ENCODE assay signal across 8 cellular contexts in genomic region chr17:49389514-49390356, GRCh38. TPM values are rescaled to one million over a fixed set of nuclear protein-coding genes. Genes with fewer than 3 reads are reported as not detected.
DNase-seq lines count a peak whose midpoint lies in the region; TF ChIP-seq lines count a peak whose summit lies in the region.
"Not testable (repeated sequence)": the region's sequence is repeated elsewhere in the genome, so short reads cannot be mapped to it uniquely, and the experiment has no call there.

No MANE protein-coding gene starts in this region.

- H3K79me2 ChIP-seq in Karpas-422 (ENCODE audit: low read length) = not testable (repeated sequence)

- not testable (repeated sequence) for H3K9ac ChIP-seq in Karpas-422 (ENCODE audit: low read length)
- peak overlapping the region; percentile 2 for H3K9ac ChIP-seq in SK-N-MC (ENCODE audit: insufficient read length)

- H3K9me3 Mint-ChIP-seq in immature natural killer cell = not testable (repeated sequence)

- not testable (repeated sequence) for TF ChIP-seq CTCF in neutrophil (IDR thresholded peaks at IDR 0.05); transverse colon (IDR thresholded peaks at IDR 0.05)

- not testable (repeated sequence) for TF ChIP-seq POLR2A in transverse colon (IDR thresholded peaks at IDR 0.05)

- H3K27ac ChIP-seq in Karpas-422 (ENCODE audit: low read length) = not testable (repeated sequence)
- peak overlapping the region; percentile 81 for H3K27ac ChIP-seq in SK-N-MC
- H3K27ac ChIP-seq in caudate nucleus (ENCODE audit: low read depth, low read length) = peak overlapping the region; percentile 94
- peak overlapping the region; percentile 95 for H3K27ac ChIP-seq in neutrophil
- H3K27ac ChIP-seq in transverse colon = peak overlapping the region; percentile 67 to 72 (median 70)

- not testable (repeated sequence) for H3K36me3 ChIP-seq in Karpas-422 (ENCODE audit: insufficient read depth, low read length); SK-N-MC (ENCODE audit: insufficient read depth, low read length); neutrophil; transverse colon

- not testable (repeated sequence) for H3K27me3 Mint-ChIP-seq in immature natural killer cell (ENCODE audit: low read depth in 3 of 3)

- H3K4me3 ChIP-seq in Karpas-422 (ENCODE audit: low read length); transverse colon: not testable (repeated sequence)
- H3K4me3 ChIP-seq in SK-N-MC = peak overlapping the region; percentile 21; the same call in 1 of the 2 replicates
- H3K4me3 ChIP-seq in neutrophil (ENCODE audit: low read depth in 1 of 2, low read length in 1 of 2) = peak overlapping the region; percentile 48 to 56

- H2AFZ ChIP-seq in Karpas-422 (ENCODE audit: low read length) = peak overlapping the region; percentile 76

- H3K4me2 ChIP-seq in Karpas-422 (ENCODE audit: low read depth, low read length, poor library complexity, severe bottlenecking) = peak overlapping the region; percentile 50

- H3K4me3 Mint-ChIP-seq in immature natural killer cell = peak overlapping the region; percentile 76 to 84 (median 83)

- intact Hi-C loops in transverse colon (cut with DNase I; ENCODE audit: low total_unique reads) = not testable (repeated sequence)

- not testable (repeated sequence) for H3K36me3 Mint-ChIP-seq in immature natural killer cell

- WGBS in transverse colon (ENCODE audit: low coverage in 1 of 2), 2 donors = 80 to 81% methylated on average over 11 to 12 of the region's 12 CpGs

- peak overlapping the region; percentile 87 to 97 (median 93) for H3K27ac Mint-ChIP-seq in immature natural killer cell

- H3K4me1 Mint-ChIP-seq in immature natural killer cell = peaks cover 56 to 61% of the 10 kb centered on the region in 2 donors

- H3K9me2 ChIP-seq in Karpas-422 (replicated peaks; ENCODE audit: insufficient read depth, low read length) = not testable (repeated sequence)

- H3K9me3 ChIP-seq in Karpas-422 (ENCODE audit: low read length); SK-N-MC (ENCODE audit: low read depth, low read length); neutrophil; transverse colon: not testable (repeated sequence)

- not testable (repeated sequence) for H3K27me3 ChIP-seq in Karpas-422 (ENCODE audit: low read length); neutrophil; transverse colon

- peak; percentile 91 for DNase-seq in Caki2 (ENCODE audit: low read depth)
- not testable (repeated sequence) for DNase-seq in Karpas-422; caudate nucleus (lab: John Stamatoyannopoulos, UW); transverse colon
- peak; percentile 88 for DNase-seq in SK-N-MC (ENCODE audit: low read depth, low spot score)
- peak; percentile 30 for DNase-seq in activated CD8-positive, alpha-beta memory T cell treated with anti-CD3 and anti-CD28 coated beads, Interleukin-2, amount 50 U/mL, for 4 hours
- peak; percentile 41 to 47 (median 42) for DNase-seq in immature natural killer cell

- not testable (repeated sequence) for H4K20me1 ChIP-seq in Karpas-422 (ENCODE audit: insufficient read depth, low read depth, low read length)

- in situ Hi-C loops in Caki2 (cut with HindIII; ENCODE audit: low pct_unique_long_range_greater_than_20kb, low sequenced_read_pairs) = not testable (repeated sequence)
- in situ Hi-C loops in transverse colon (cut with MboI; ENCODE audit: low pct_ligation_motif_present in 1 of 4, low pct_unique_long_range_greater_than_20kb in 1 of 4, low sequenced_read_pairs in 3 of 4) = loop anchor here in 1 of 4 donors (10.0 kb wide), 1 partner anchor 75 kb away; no protein-coding TSS in a partner anchor

- not testable (repeated sequence) for TF ChIP-seq EP300 in transverse colon (IDR thresholded peaks at IDR 0.05; ENCODE audit: low read depth)

- H3K4me1 ChIP-seq in Karpas-422 (ENCODE audit: low read length) = peaks cover 26% of the 10 kb centered on the region
- peaks cover 63 to 74% of the 10 kb centered on the region in 2 experiments for H3K4me1 ChIP-seq in neutrophil (ENCODE audit: control insufficient read depth in 1 of 2, insufficient read depth in 1 of 2, low read depth in 1 of 2, low read length in 1 of 2)
- peaks cover 12 to 37% (median 16%) of the 10 kb centered on the region in 4 donors for H3K4me1 ChIP-seq in transverse colon

RNA-seq across cellular contexts. Expression of gene PHB1, which starts 24.9 kb away (rescaled TPM):
- total RNA-seq in Caki2 (2014; rRNA removed; shearing (Covaris generic); ENCODE audit: low replicate concordance) = 181 and 199 TPM in 2 replicates
- total RNA-seq in Karpas-422 (2014; rRNA removed; shearing (Covaris generic); ENCODE audit: low replicate concordance) = 91.5 and 130 TPM in 2 replicates
- 100 to 1,000 TPM; 166 to 274 (median 228) TPM for polyA plus RNA-seq in immature natural killer cell
- total RNA-seq in transverse colon = 100 to 1,000 TPM in 1 of 4 donors, 10 to 100 TPM in 3; 40.8 to 114 (median 74.4) TPM

RNA-seq across cellular contexts. Expression of gene ZNF652, which starts 27.7 kb away (rescaled TPM):
- total RNA-seq in Caki2 (2014; rRNA removed; shearing (Covaris generic); ENCODE audit: low replicate concordance) = 19.7 and 24.4 TPM in 2 replicates
- 47.7 and 84.1 TPM in 2 replicates for total RNA-seq in Karpas-422 (2014; rRNA removed; shearing (Covaris generic); ENCODE audit: low replicate concordance)
- polyA plus RNA-seq in immature natural killer cell = 10 to 100 TPM in 2 of 3 donors, 1 to 10 TPM in 1; 9.7 to 25.8 (median 16.0) TPM
- 10 to 100 TPM; 25.8 to 55.6 (median 50.2) TPM for total RNA-seq in transverse colon
